ENCODE assay signal across 16 cellular contexts in the genomic region with DNA sequence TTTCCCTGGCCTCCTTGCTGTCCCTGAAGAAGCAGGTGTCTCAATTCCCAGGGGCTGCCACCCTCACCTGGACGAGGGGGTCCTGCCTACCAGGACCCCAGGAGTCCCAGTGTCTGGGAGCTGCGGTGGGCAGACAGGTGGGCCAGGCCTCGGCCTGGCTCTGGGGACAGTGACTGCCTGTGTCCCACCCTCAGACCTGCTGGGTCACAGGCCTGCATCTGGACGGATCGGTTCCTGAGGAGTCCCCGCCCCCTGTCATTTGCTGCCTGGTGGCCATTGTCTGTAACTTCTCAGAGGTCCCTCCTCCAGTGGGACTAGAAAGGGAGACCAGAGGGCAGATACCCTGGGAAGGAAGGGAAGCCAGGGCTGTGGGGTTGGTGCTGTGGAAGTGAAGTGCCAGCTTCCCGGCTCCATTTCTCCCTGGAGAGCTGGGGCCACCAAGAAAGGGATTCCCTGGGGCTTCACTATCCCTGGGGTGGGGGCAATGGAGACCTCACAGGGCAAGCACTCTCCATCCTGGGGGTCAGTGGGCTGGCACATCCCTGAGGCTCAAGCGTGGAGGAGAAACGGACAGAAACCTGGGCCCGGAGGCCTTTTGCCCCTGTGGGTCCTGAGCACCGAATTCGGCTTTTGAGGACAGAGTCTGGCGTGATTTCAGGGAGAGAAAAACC.
DNase-seq lines count a peak whose midpoint lies in the region; ATAC-seq and TF ChIP-seq lines count a peak whose summit lies in the region.
"Had no signal": no experiment of that assay in that cellular context is flagged by ENCODE, and none has a peak within 500 bp of the region (broad histone marks: within the 10 kb centered on the region; RNA-seq: fewer than 3 reads in every experiment).

No MANE protein-coding gene starts in this region.

- H3K9me3 ChIP-seq in esophagus squamous epithelium: no peaks in the 10 kb centered on the region
- no peaks in the 10 kb centered on the region for H3K9me3 ChIP-seq in neuronal stem cell (replicated peaks in 1 of 2; ENCODE audit: control insufficient read depth in 2 of 2, insufficient read depth in 1 of 2, low read depth in 1 of 2, low read length in 2 of 2)
- H3K9me3 ChIP-seq: left lung had no signal

- no peak overlapping the region for H2BK15ac ChIP-seq in neuronal stem cell (ENCODE audit: low read length)

- ATAC-seq in HG02840 (IDR thresholded peaks at IDR 0.05; ENCODE audit: low FRiP score, unreplicated experiment) (no peak), HG03469 (IDR thresholded peaks at IDR 0.05; ENCODE audit: unreplicated experiment) (no peak), HG03095 (IDR thresholded peaks at IDR 0.05; ENCODE audit: unreplicated experiment) (no peak)
- ATAC-seq: left lung had no signal

- H3K27ac ChIP-seq in 22Rv1 (peak overlapping the region; percentile 100), esophagus squamous epithelium (peak overlapping the region; percentile 55 to 93 (median 90)), neuronal stem cell (replicated peaks; ENCODE audit: low read length) (peak overlapping the region; percentile 43), caudate nucleus (ENCODE audit: low read depth, low read length) (no peak overlapping the region)
- H3K27ac ChIP-seq: KMS-11 had no signal

- WGBS in esophagus squamous epithelium, 2 donors: 80 to 100% methylated on average over 5 of the region's 13 CpGs
- no CpG with 5 or more reads among the region's 13 CpGs for WGBS in neuronal stem cell (ENCODE audit: extremely low coverage in 2 of 2, insufficient read length in 2 of 2, insufficient replicate concordance in 1 of 2), 2 donors

- H3K23ac ChIP-seq in neuronal stem cell (ENCODE audit: low read depth, low read length, poor library complexity): no peak overlapping the region

- H3K36me3 ChIP-seq in H7 (replicated peaks; ENCODE audit: control insufficient read depth, insufficient read depth, low read length) (no peaks in the 10 kb centered on the region; the same call in 1 of the 2 replicates), esophagus squamous epithelium (peaks cover 0 to 59% (median 7%) of the 10 kb centered on the region in 3 donors), neuronal stem cell (replicated peaks in 1 of 2; ENCODE audit: control insufficient read depth in 2 of 2, insufficient read depth in 2 of 2, low read length in 2 of 2) (peaks cover 0 to 5% of the 10 kb centered on the region in 2 donors)

- H2BK12ac ChIP-seq in neuronal stem cell (ENCODE audit: low read length): no peak overlapping the region

- H3K4me1 ChIP-seq in esophagus squamous epithelium (peaks cover 21 to 81% (median 35%) of the 10 kb centered on the region in 3 donors), neuronal stem cell (ENCODE audit: control insufficient read depth in 2 of 2, insufficient read depth in 1 of 2, low read depth in 1 of 2, low read length in 2 of 2) (peaks cover 11 to 22% of the 10 kb centered on the region in 2 donors)

- H3K27me3 ChIP-seq in H7 (ENCODE audit: control insufficient read depth, insufficient read depth, low read length) (no peaks in the 10 kb centered on the region), esophagus squamous epithelium (no peaks in the 10 kb centered on the region), neuronal stem cell (ENCODE audit: control insufficient read depth in 3 of 3, insufficient read depth in 3 of 3, low read depth in 1 of 3, low read length in 3 of 3) (no peaks in the 10 kb centered on the region)

- H3K18ac ChIP-seq in neuronal stem cell (ENCODE audit: low read length): peak overlapping the region; percentile 72

- H2BK5ac ChIP-seq in neuronal stem cell (ENCODE audit: low read length): no peak overlapping the region

- peak overlapping the region; percentile 41 for H3K4me2 ChIP-seq in neuronal stem cell (ENCODE audit: insufficient read depth, low read length, poor library complexity, severe bottlenecking)
- H3K4me2 ChIP-seq: KMS-11 had no signal

- TF ChIP-seq CTCF in 22Rv1 (IDR thresholded peaks at IDR 0.05) (no peak), esophagus squamous epithelium (IDR thresholded peaks at IDR 0.05) (no peak)

- TF ChIP-seq POLR2A in esophagus squamous epithelium (IDR thresholded peaks at IDR 0.05): no peak

- H3K14ac ChIP-seq in neuronal stem cell (ENCODE audit: low read length): peak overlapping the region; percentile 47

- H3K9ac ChIP-seq in neuronal stem cell (ENCODE audit: low read depth, low read length, poor library complexity): peak overlapping the region; percentile 57
- H3K9ac ChIP-seq: KMS-11 had no signal

- peaks cover 4% of the 10 kb centered on the region for H3K79me1 ChIP-seq in neuronal stem cell (ENCODE audit: low read depth, low read length)

- H2BK120ac ChIP-seq in neuronal stem cell (ENCODE audit: low read depth, low read length): no peak overlapping the region

- no peak overlapping the region for H4K8ac ChIP-seq in neuronal stem cell (ENCODE audit: low read depth, low read length)

- H4K91ac ChIP-seq in neuronal stem cell (ENCODE audit: low read depth, low read length, poor library complexity): no peak overlapping the region

- no peak overlapping the region for H3K4ac ChIP-seq in neuronal stem cell (ENCODE audit: low read length)

- H3K4me3 ChIP-seq in H7 (ENCODE audit: insufficient read depth, low read depth, low read length): no peak overlapping the region
- no peak overlapping the region for H3K4me3 ChIP-seq in esophagus squamous epithelium
- H3K4me3 ChIP-seq in neuronal stem cell (ENCODE audit: low read length in 2 of 2): no peak overlapping the region
- H3K4me3 ChIP-seq: left lung, skin epidermis had no signal

- DNase-seq in H7: peak; percentile 85
- no peak for DNase-seq in esophagus squamous epithelium (lab: John Stamatoyannopoulos, UW)
- DNase-seq in neuronal stem cell (ENCODE audit: low spot score): peak; percentile 44
- DNase-seq in caudate nucleus (lab: John Stamatoyannopoulos, UW): no peak
- DNase-seq: activated naive CD4-positive, alpha-beta T cell; H9; NCI-H1105; NCI-H526; WERI-Rb-1 had no signal

- intact Hi-C loops in esophagus squamous epithelium (cut with DNase I): no loop called here

- H2AFZ ChIP-seq in neuronal stem cell (ENCODE audit: low read length): no peak overlapping the region

- H2AK5ac ChIP-seq in neuronal stem cell (ENCODE audit: low read depth, low read length): no peak overlapping the region

Comparison
In these comparisons a context has a peak if more than half of its experiments do, and no peak if none do; other contexts are left out.
1. DNase-seq: peak in H7 (single experiment) and neuronal stem cell (single experiment); none in esophagus squamous epithelium (single experiment) and caudate nucleus (0 of 61).